ENCODE assay signal across 9 cellular contexts in genomic region chr11:64358536-64358906, GRCh38. TPM values are rescaled to one million over a fixed set of nuclear protein-coding genes. Genes with fewer than 3 reads are reported as not detected.
DNase-seq lines count a peak whose midpoint lies in the region; ATAC-seq and TF ChIP-seq lines count a peak whose summit lies in the region.
"Had no signal": no experiment of that assay in that cellular context is flagged by ENCODE, and none has a peak within 500 bp of the region (broad histone marks: within the 10 kb centered on the region; RNA-seq: fewer than 3 reads in every experiment).

No MANE protein-coding gene starts in this region.

- H3K4me3 Mint-ChIP-seq in immature natural killer cell: peak overlapping the region; percentile 33 to 71 (median 67)

- TF ChIP-seq EP300 in stomach (IDR thresholded peaks at IDR 0.05): no peak

- H3K9me3 Mint-ChIP-seq in immature natural killer cell: no peaks in the 10 kb centered on the region

- no peak for TF ChIP-seq POLR2A in stomach (IDR thresholded peaks at IDR 0.05)

- WGBS in stomach, 5 donors: 13 to 46% (median 23%) methylated on average over 4 to 7 of the region's 7 CpGs

- peaks cover 4 to 14% (median 6%) of the 10 kb centered on the region in 3 donors for H3K36me3 Mint-ChIP-seq in immature natural killer cell

- DNase-seq in adipocyte (ENCODE audit: low read depth) (no peak), immature natural killer cell (no peak), stomach (no peak), SIG-M5 treated with dmso at 0.1 percent for 504 hours (lab: John Stamatoyannopoulos, UW; ENCODE audit: unreplicated experiment) (no peak)
- DNase-seq in stimulated activated CD8-positive, alpha-beta memory T cell treated with anti-CD3 and anti-CD28 coated beads, Interleukin-4, amount 100 ng/mL, for 48 hours: no peak
- DNase-seq: NCI-H1417 treated with DMSO at 0.1 percent for 48 hours had no signal

- H3K4me1 ChIP-seq in adipocyte (ENCODE audit: control insufficient read depth, insufficient read depth, low read length): peaks cover 37% of the 10 kb centered on the region
- H3K4me1 ChIP-seq in stomach: peaks cover 40 to 70% (median 51%) of the 10 kb centered on the region in 4 donors

- intact Hi-C loops in stomach (cut with DNase I; ENCODE audit: low total_unique reads): no loop called here

- H3K36me3 ChIP-seq in adipocyte (ENCODE audit: control insufficient read depth, insufficient read depth, low read length, severe bottlenecking) (peaks cover 28% of the 10 kb centered on the region), stomach (peaks cover 27 to 34% (median 32%) of the 10 kb centered on the region in 4 donors)

- no peaks in the 10 kb centered on the region for H3K27me3 Mint-ChIP-seq in immature natural killer cell (ENCODE audit: low read depth in 3 of 3)

- peak overlapping the region; percentile 97 for H3K4me3 ChIP-seq in adipocyte (ENCODE audit: low read length)
- H3K4me3 ChIP-seq in stomach: peak overlapping the region; percentile 77 to 95 (median 88)

- H3K9ac ChIP-seq in adipocyte (ENCODE audit: low read length): peak overlapping the region; percentile 98

- H3K27ac Mint-ChIP-seq in immature natural killer cell: peak overlapping the region in 1 of 6 donors; percentile 27

- ATAC-seq in HG02610 (IDR thresholded peaks at IDR 0.05; ENCODE audit: unreplicated experiment) (peak; percentile 3), HG02763 (IDR thresholded peaks at IDR 0.05; ENCODE audit: unreplicated experiment) (no peak), HG03460 (IDR thresholded peaks at IDR 0.05; ENCODE audit: unreplicated experiment) (no peak)

- H3K27me3 ChIP-seq in adipocyte (replicated peaks; ENCODE audit: control insufficient read depth, insufficient read depth, low read length) (no peaks in the 10 kb centered on the region), stomach (no peaks in the 10 kb centered on the region)

- H3K27ac ChIP-seq in stomach: peak overlapping the region; percentile 87 to 94 (median 91)

- peaks cover 17 to 30% of the 10 kb centered on the region in 2 donors for H3K4me1 Mint-ChIP-seq in immature natural killer cell

- no peak for TF ChIP-seq CTCF in stomach (IDR thresholded peaks at IDR 0.05)

- no peaks in the 10 kb centered on the region for H3K9me3 ChIP-seq in adipocyte (ENCODE audit: control insufficient read depth, low read length)
- H3K9me3 ChIP-seq in stomach: no peaks in the 10 kb centered on the region

RNA-seq across cellular contexts. Expression of gene RPS6KA4, which starts 0.4 kb away (rescaled TPM):
- polyA plus RNA-seq in immature natural killer cell (10 to 100 TPM in 1 of 3 donors, 1 to 10 TPM in 2; 5.0 to 16.7 (median 8.5) TPM), stomach (10 to 100 TPM; 18.5 to 22.8 (median 20.2) TPM)
- 100 to 1,000 TPM in 1 of 5 donors, 10 to 100 TPM in 4; 15.4 to 103 (median 81.1) TPM for total RNA-seq in stomach

RNA-seq across cellular contexts. Expression of gene CCDC88B, which starts 18.5 kb away (rescaled TPM):
- polyA plus RNA-seq in immature natural killer cell (10 to 100 TPM; 10.3 to 86.7 (median 16.4) TPM), stomach (10 to 100 TPM; 37.4 to 57.7 (median 38.8) TPM)
- 100 to 1,000 TPM in 1 of 5 donors, 10 to 100 TPM in 1, 1 to 10 TPM in 3; 1.8 to 137 (median 7.6) TPM for total RNA-seq in stomach

RNA-seq across cellular contexts. Expression of gene PRDX5, which starts 40.6 kb away (rescaled TPM):
- polyA plus RNA-seq in immature natural killer cell: 100 to 1,000 TPM; 319 to 558 (median 418) TPM
- 100 to 1,000 TPM in 3 of 5 donors, 10 to 100 TPM in 1, 1 to 10 TPM in 1; 9.3 to 254 (median 125) TPM for total RNA-seq in stomach
- polyA plus RNA-seq in stomach: 100 to 1,000 TPM; 462 to 725 (median 673) TPM

RNA-seq across cellular contexts. Expression of gene TRMT112, which starts 41.2 kb away (rescaled TPM):
- 100 to 1,000 TPM; 216 to 464 (median 322) TPM for polyA plus RNA-seq in immature natural killer cell
- total RNA-seq in stomach: 100 to 1,000 TPM in 2 of 5 donors, 10 to 100 TPM in 3; 50.8 to 181 (median 99.9) TPM
- polyA plus RNA-seq in stomach: 100 to 1,000 TPM; 271 to 337 (median 328) TPM

RNA-seq across cellular contexts. Expression of gene ESRRA, which starts 53.2 kb away (rescaled TPM):
- 10 to 100 TPM in 1 of 3 donors, 1 to 10 TPM in 2; 4.6 to 18.0 (median 8.7) TPM for polyA plus RNA-seq in immature natural killer cell
- total RNA-seq in stomach: 100 to 1,000 TPM in 3 of 5 donors, 10 to 100 TPM in 2; 45.5 to 685 (median 142) TPM
- 10 to 100 TPM; 63.5 to 86.6 (median 82.5) TPM for polyA plus RNA-seq in stomach
